Comparison of ENCODE assay signal across 8 cellular contexts in genomic region chr17:67825627-67826588, GRCh38. TPM values are rescaled to one million over a fixed set of nuclear protein-coding genes. Genes with fewer than 3 reads are reported as not detected.
DNase-seq lines count a peak whose midpoint lies in the region; ATAC-seq and TF ChIP-seq lines count a peak whose summit lies in the region.
"Not testable (repeated sequence)": the region's sequence is repeated elsewhere in the genome, so short reads cannot be mapped to it uniquely, and the experiment has no call there.

No MANE protein-coding gene starts in this region.

- H3K27ac Mint-ChIP-seq in T-helper 17 cell, result peak overlapping the region; percentile 92
- peak overlapping the region; percentile 98 for H3K27ac Mint-ChIP-seq in activated naive CD8-positive, alpha-beta T cell treated with anti-CD3 and anti-CD28 coated beads, Interleukin-2, amount 10 ng/mL, durations not matched to agents 7 days and 5 days

- BruUV-seq in HCT116 (replicated peaks; lab: Mats Ljungman, UMichigan), result not testable (repeated sequence)

- H3K36me3 Mint-ChIP-seq in T-helper 17 cell (ENCODE audit: low read depth), result not testable (repeated sequence)
- peaks cover 12% of the 10 kb centered on the region for H3K36me3 Mint-ChIP-seq in activated naive CD8-positive, alpha-beta T cell treated with anti-CD3 and anti-CD28 coated beads, Interleukin-2, amount 10 ng/mL, durations not matched to agents 7 days and 5 days

- H3K4me3 Mint-ChIP-seq in T-helper 17 cell, result peak overlapping the region; percentile 98
- peak overlapping the region; percentile 94 for H3K4me3 Mint-ChIP-seq in activated naive CD8-positive, alpha-beta T cell treated with anti-CD3 and anti-CD28 coated beads, Interleukin-2, amount 10 ng/mL, durations not matched to agents 7 days and 5 days

- H2AFZ ChIP-seq in HCT116 (ENCODE audit: low read depth, low read length, poor library complexity, severe bottlenecking), result not testable (repeated sequence)

- not testable (repeated sequence) for TF ChIP-seq RAD21 in HCT116 (IDR thresholded peaks at IDR 0.05; ENCODE audit: low read depth)

- CTCF ChIA-PET in HCT116 (lab: Charles Lee), result interaction anchor here (0.6 to 1.5 kb wide), 2 partner anchors 45 to 47 kb away, joined by 3 read pairs; no protein-coding TSS in a partner anchor

- not testable (repeated sequence) for H3K9me3 Mint-ChIP-seq in activated naive CD8-positive, alpha-beta T cell treated with anti-CD3 and anti-CD28 coated beads, Interleukin-2, amount 10 ng/mL, durations not matched to agents 7 days and 5 days

- intact Hi-C loops in HCT116 (cut with micrococcal nuclease), result loop anchor here (2.0 to 5.0 kb wide), 3 partner anchors 25 to 449 kb away; partner anchors contain the start of genes NOL11 and PITPNC1
- intact Hi-C loops in head of caudate nucleus (cut with DNase I), result loop anchor here (5.0 kb wide), 1 partner anchor 109 kb away; the partner anchor contains the start of gene NOL11
- intact Hi-C loops in stomach (cut with DNase I; ENCODE audit: low total_unique reads), result not testable (repeated sequence)

- in situ Hi-C loops in G401 (cut with HindIII; ENCODE audit: low sequenced_read_pairs), result not testable (repeated sequence)

- not testable (repeated sequence) for H3K27me3 ChIP-seq in HCT116 (ENCODE audit: insufficient read depth, low read length); stomach
- H3K27me3 ChIP-seq in neutrophil, result peaks cover 33% of the 10 kb centered on the region

- RAD21 ChIA-PET in HCT116 (lab: Charles Lee; ENCODE audit: low non-redundant PET in 1 of 2, low total read pairs in 2 of 2, uncharacterized antibody in 2 of 2, unreplicated experiment in 2 of 2), result not testable (repeated sequence)

- not testable (repeated sequence) for H3K27me3 Mint-ChIP-seq in T-helper 17 cell; activated naive CD8-positive, alpha-beta T cell treated with anti-CD3 and anti-CD28 coated beads, Interleukin-2, amount 10 ng/mL, durations not matched to agents 7 days and 5 days

- peak; percentile 57 for ATAC-seq in HCT116
- peak; percentile 62 for ATAC-seq in T-helper 17 cell
- ATAC-seq in activated naive CD8-positive, alpha-beta T cell treated with anti-CD3 and anti-CD28 coated beads, Interleukin-2, amount 10 ng/mL, durations not matched to agents 7 days and 5 days (ENCODE audit: low read depth), result peak; percentile 62

- 1% methylated on average over 46 to 86 of the region's 94 CpGs for WGBS in stomach, 5 donors

- H3K9me3 ChIP-seq in HCT116 (ENCODE audit: control insufficient read depth in 1 of 2, insufficient read depth in 1 of 2, low read depth in 1 of 2, low read length in 2 of 2); T-helper 17 cell (ENCODE audit: control insufficient read depth, low read length, poor library complexity, severe bottlenecking); neutrophil; stomach: not testable (repeated sequence)

- H3K9me2 ChIP-seq in HCT116 (ENCODE audit: insufficient read depth), result not testable (repeated sequence)

- peaks cover 16 to 19% of the 10 kb centered on the region in 2 experiments for H3K4me1 ChIP-seq in HCT116 (ENCODE audit: control insufficient read depth in 1 of 2, insufficient read depth in 2 of 2, low read length in 2 of 2)
- H3K4me1 ChIP-seq in neutrophil (ENCODE audit: control insufficient read depth in 1 of 2, insufficient read depth in 1 of 2, low read depth in 1 of 2, low read length in 1 of 2), result peaks cover 28 to 29% of the 10 kb centered on the region in 2 experiments
- peaks cover 35 to 51% (median 43%) of the 10 kb centered on the region in 4 donors for H3K4me1 ChIP-seq in stomach

- POLR2A ChIA-PET in HCT116 (lab: Charles Lee), result interaction anchor here (0.8 to 1.2 kb wide), 3 partner anchors 13 to 210 kb away, joined by 4 to 5 read pairs (median 4); partner anchors contain the start of gene KPNA2
- POLR2A ChIA-PET in activated naive CD8-positive, alpha-beta T cell treated with anti-CD3 and anti-CD28 coated beads, Interleukin-2, amount 10 ng/mL, durations not matched to agents 7 days and 5 days (lab: Charles Lee), result interaction anchor here (0.7 to 2.1 kb wide), 7 partner anchors 12 to 451 kb away, joined by 3 to 5 read pairs (median 3); no protein-coding TSS in a partner anchor

- not testable (repeated sequence) for TF ChIP-seq CTCF in HCT116 (IDR thresholded peaks at IDR 0.05 in 2 of 3, conservative IDR thresholded peaks at IDR 0.05 in 1 of 3; ENCODE audit: borderline replicate concordance in 1 of 3, insufficient read depth in 1 of 3, low read depth in 2 of 3, low read length in 2 of 3); neutrophil (IDR thresholded peaks at IDR 0.05); stomach (IDR thresholded peaks at IDR 0.05)

- not testable (repeated sequence) for TF ChIP-seq EP300 in stomach (IDR thresholded peaks at IDR 0.05)

- not testable (repeated sequence) for H4K20me1 ChIP-seq in HCT116 (ENCODE audit: insufficient read depth)

- H3K4me1 Mint-ChIP-seq in T-helper 17 cell, result peaks cover 21% of the 10 kb centered on the region
- peaks cover 22% of the 10 kb centered on the region for H3K4me1 Mint-ChIP-seq in activated naive CD8-positive, alpha-beta T cell treated with anti-CD3 and anti-CD28 coated beads, Interleukin-2, amount 10 ng/mL, durations not matched to agents 7 days and 5 days

- peak overlapping the region; percentile 81 for H3K9ac ChIP-seq in HCT116 (ENCODE audit: low read length)

- H3K36me3 ChIP-seq in HCT116 (ENCODE audit: control insufficient read depth in 1 of 2, insufficient read depth in 2 of 2, low read length in 2 of 2); neutrophil; stomach: not testable (repeated sequence)

- H3K27ac ChIP-seq in HCT116 (ENCODE audit: low read depth, low read length) (peak overlapping the region; percentile 74), neutrophil (peak overlapping the region; percentile 93), stomach (peak overlapping the region; percentile 83 to 99 (median 95))

- H3K79me2 ChIP-seq in HCT116 (ENCODE audit: insufficient read depth, low read length), result peaks cover 50% of the 10 kb centered on the region

- peak overlapping the region; percentile 99 for H3K4me2 ChIP-seq in HCT116 (ENCODE audit: low read length)

- TF ChIP-seq POLR2A in HCT116 (IDR thresholded peaks at IDR 0.05; ENCODE audit: borderline replicate concordance, extremely low read depth, insufficient read depth, insufficient read length); stomach (IDR thresholded peaks at IDR 0.05): not testable (repeated sequence)

- H3K4me3 ChIP-seq in HCT116 (replicated peaks in 1 of 2; ENCODE audit: low read depth in 1 of 2, low read length in 2 of 2), result peak overlapping the region; percentile 62 to 78
- H3K4me3 ChIP-seq in neutrophil (ENCODE audit: low read depth in 1 of 2, low read length in 1 of 2), result peak overlapping the region; percentile 86 to 87
- peak overlapping the region; percentile 71 to 84 (median 79) for H3K4me3 ChIP-seq in stomach

- DNase-seq in G401 (ENCODE audit: low spot score), result peak; percentile 47
- peak; percentile 33 for DNase-seq in HCT116 (ENCODE audit: low read depth, low spot score)
- peak; percentile 38 for DNase-seq in M059J (ENCODE audit: low read depth)
- peak; percentile 33 to 49 (median 48) for DNase-seq in T-helper 17 cell
- peak; percentile 85 for DNase-seq in activated naive CD8-positive, alpha-beta T cell treated with anti-CD3 and anti-CD28 coated beads, Interleukin-2, amount 10 ng/mL, durations not matched to agents 7 days and 5 days
- DNase-seq in head of caudate nucleus, result peak in 41 of 42 donors; percentile 13 to 71 (median 48)
- not testable (repeated sequence) for DNase-seq in stomach

TF ChIP-seq in HCT116, 20 proteins besides CTCF, POLR2A, EP300 and RAD21:
- TF ChIP-seq ZFX (IDR thresholded peaks at IDR 0.05), result peak; percentile 77
- TF ChIP-seq POLR2AphosphoS5 (IDR thresholded peaks at IDR 0.05; ENCODE audit: low read depth, low read length), result 0 out of 2 replicates have a peak, but pooled peaks have one; percentile 21
- peak; percentile 49 for TF ChIP-seq YY1 (IDR thresholded peaks at IDR 0.05; ENCODE audit: extremely low read depth, insufficient replicate concordance, low read depth, low read length)

RNA-seq across cellular contexts. Expression of gene BPTF, which starts 0.6 kb away (rescaled TPM):
- 25.5 TPM in 2 replicates for total RNA-seq in G401 (2014; rRNA removed; shearing (Covaris generic))
- total RNA-seq in HCT116 (2021; ENCODE audit: unreplicated experiment) (114 TPM), T-helper 17 cell (100 to 1,000 TPM; 138 to 145 TPM), stomach (100 to 1,000 TPM in 2 of 5 donors, 10 to 100 TPM in 3; 36.8 to 122 (median 83.9) TPM)
- polyA plus RNA-seq in HCT116 (2012), result 54.3 and 59.9 TPM in 2 replicates
- 10.4 and 24.2 TPM in 2 replicates for total RNA-seq in M059J (2014; rRNA removed; shearing (Covaris generic))
- total RNA-seq in activated naive CD8-positive, alpha-beta T cell treated with anti-CD3 and anti-CD28 coated beads, Interleukin-2, amount 10 ng/mL, durations not matched to agents 7 days and 5 days, result 100 to 1,000 TPM; 126 to 133 TPM
- polyA plus RNA-seq in stomach, result 1 to 10 TPM; 8.6 to 9.5 (median 9.3) TPM
